In genomic region chr5:126988021-126988569, GRCh38 we compare ENCODE assay signal across 1 cellular context.
TF ChIP-seq lines count a peak whose summit lies in the region.

No MANE protein-coding gene starts in this region.

TF ChIP-seq in HepG2, 621 proteins besides CTCF, POLR2A, EP300 and RAD21 (continued from another document):
- no peak for TF ChIP-seq ZNF318 (CRISPR knock-in tag; IDR thresholded peaks at IDR 0.05)
- no peak for TF ChIP-seq TRIM24 (CRISPR knock-in tag; IDR thresholded peaks at IDR 0.05)
- no peak for TF ChIP-seq ZNF891 (CRISPR knock-in tag; IDR thresholded peaks at IDR 0.05)
- no peak for TF ChIP-seq ZNF772 (CRISPR knock-in tag; IDR thresholded peaks at IDR 0.05)
- no peak for TF ChIP-seq KDM2A (CRISPR knock-in tag; IDR thresholded peaks at IDR 0.05; ENCODE audit: borderline replicate concordance, low read depth)
- TF ChIP-seq SMARCC2 (IDR thresholded peaks at IDR 0.05) = no peak
- TF ChIP-seq ZNF768 (CRISPR knock-in tag; IDR thresholded peaks at IDR 0.05) = no peak
